In genomic region chr5:93883459-93883858, GRCh38 we compare ENCODE assay signal across 17 cellular contexts.
A peak's percentile ranks its signal among the peaks of the same experiment; 100 is the strongest.
DNase-seq lines count a peak whose midpoint lies in the region; ATAC-seq, FAIRE-seq and TF ChIP-seq lines count a peak whose summit lies in the region.
"Had no signal": no experiment of that assay in that cellular context is flagged by ENCODE, and none has a peak within 500 bp of the region (broad histone marks: within the 10 kb centered on the region; RNA-seq: fewer than 3 reads in every experiment).

No MANE protein-coding gene starts in this region.

- H3K9me3 ChIP-seq in pancreas = no peaks in the 10 kb centered on the region

- ATAC-seq in pancreas = no peak
- ATAC-seq: CD8-positive, alpha-beta T cell; Panc1; SK-N-SH treated with all-trans-retinoic acid at 6 μM for 48 hours had no signal

- H3K9me3 Mint-ChIP-seq in neural crest cell = no peaks in the 10 kb centered on the region
- H3K9me3 Mint-ChIP-seq: CD8-positive, alpha-beta T cell had no signal

- intact Hi-C loops in pancreas (cut with DNase I) = no loop called here

- DNase-seq in Kasumi-1 (lab: John Stamatoyannopoulos, UW) = peak; percentile 33 to 39
- DNase-seq in NCI-H748 (lab: John Stamatoyannopoulos, UW; ENCODE audit: unreplicated experiment) = peak; percentile 84
- DNase-seq in choroid plexus epithelial cell (ENCODE audit: low read depth) = peak; percentile 11
- no peak for DNase-seq in neural crest cell (ENCODE audit: low read depth, low spot score)
- no peak for DNase-seq in G401 (ENCODE audit: low spot score)
- DNase-seq in NOMO-1 treated with dmso at 0.1 percent for 144 hours (lab: John Stamatoyannopoulos, UW; ENCODE audit: unreplicated experiment) = no peak
- no peak for DNase-seq in pancreas
- no peak for DNase-seq in GM13976 (ENCODE audit: low spot score)
- DNase-seq: CD8-positive, alpha-beta T cell; DMS79 treated with DMSO at 0.1 percent for 48 hours; H7; NCI-H1694; NCI-H446 treated with DMSO at 0.1 percent for 48 hours; NK-92 treated with Interleukin-12 subunit alpha and Interleukin-12 subunit beta, amount 100 ng/mL, for 24 hours; Right ventricle myocardium superior had no signal

- H3K4me3 Mint-ChIP-seq in neural crest cell = peak overlapping the region; percentile 70
- H3K4me3 Mint-ChIP-seq: CD8-positive, alpha-beta T cell had no signal

- WGBS in pancreas, 2 donors = 87 to 91% methylated on average over 2 of the region's 2 CpGs

- H3K4me3 ChIP-seq in choroid plexus epithelial cell (ENCODE audit: low read depth, low read length) = no peak overlapping the region
- no peak overlapping the region for H3K4me3 ChIP-seq in pancreas

- peak overlapping the region; percentile 3 for H3K27ac Mint-ChIP-seq in neural crest cell (ENCODE audit: unreplicated experiment)
- H3K27ac Mint-ChIP-seq: CD8-positive, alpha-beta T cell had no signal

- no peak for FAIRE-seq in pancreas (lab: Jason Lieb, UNC)

- H3K27me3 Mint-ChIP-seq in neural crest cell (ENCODE audit: low read depth) = no peaks in the 10 kb centered on the region

- H3K4me1 ChIP-seq in pancreas = no peaks in the 10 kb centered on the region

- H3K4me1 Mint-ChIP-seq in neural crest cell = peaks cover 75% of the 10 kb centered on the region

- H3K36me3 Mint-ChIP-seq in neural crest cell (ENCODE audit: low read depth) = no peaks in the 10 kb centered on the region

- TF ChIP-seq CTCF in choroid plexus epithelial cell (conservative IDR thresholded peaks at IDR 0.05; ENCODE audit: low read depth, low read length) (no peak), neural crest cell (conservative IDR thresholded peaks at IDR 0.05) (no peak), pancreas (IDR thresholded peaks at IDR 0.05) (no peak), GM13976 (IDR thresholded peaks at IDR 0.05; ENCODE audit: borderline replicate concordance, control extremely low read depth, extremely low read depth, insufficient read depth, missing control alignments) (no peak)

- in situ Hi-C loops in G401 (cut with HindIII; ENCODE audit: low sequenced_read_pairs) (loop anchor here (25.0 kb wide), 1 partner anchor 271 kb away; no protein-coding TSS in a partner anchor), GM13976 (cut with MboI; ENCODE audit: low sequenced_read_pairs, unreplicated experiment) (no loop called here)

- H3K27ac ChIP-seq in pancreas = no peak overlapping the region

- no peaks in the 10 kb centered on the region for H3K27me3 ChIP-seq in pancreas

- no peaks in the 10 kb centered on the region for H3K36me3 ChIP-seq in pancreas

Comparison
In these comparisons a context has a peak if more than half of its experiments do, and no peak if none do; other contexts are left out.
1. DNase-seq: peak in Kasumi-1 (2 of 2), NCI-H748 (single experiment) and choroid plexus epithelial cell (single experiment); none in neural crest cell (single experiment), G401 (single experiment), NOMO-1 treated with dmso at 0.1 percent for 144 hours (single experiment), pancreas (0 of 6) and GM13976 (single experiment).